ENCODE assay signal across 8 cellular contexts in genomic region chr1:28088168-28088961, GRCh38. TPM values are rescaled to one million over a fixed set of nuclear protein-coding genes. Genes with fewer than 3 reads are reported as not detected.
DNase-seq lines count a peak whose midpoint lies in the region; ATAC-seq lines count a peak whose summit lies in the region.

Gene EYA3 (minus strand): TSS chr1:28088610. CDS start chr1:28058026, 30,584 bp downstream.

- peak; percentile 71 for ATAC-seq in GM21360 (IDR thresholded peaks at IDR 0.05; ENCODE audit: unreplicated experiment)
- ATAC-seq in effector memory CD8-positive, alpha-beta T cell (replicated peaks), result peak; percentile 90

- peak within 1 kb of the TSS; percentile 88 to 94 for H3K4me3 Mint-ChIP-seq in effector memory CD8-positive, alpha-beta T cell

- peak within 1 kb of the TSS; percentile 94 to 95 for H3K27ac Mint-ChIP-seq in effector memory CD8-positive, alpha-beta T cell

- H3K9me3 Mint-ChIP-seq in effector memory CD8-positive, alpha-beta T cell, result no peaks in the 10 kb centered on the region

- H3K36me3 Mint-ChIP-seq in effector memory CD8-positive, alpha-beta T cell (ENCODE audit: insufficient read depth), result peaks cover 14% of the 10 kb centered on the region

- DNase-seq in COLO668 (lab: John Stamatoyannopoulos, UW; ENCODE audit: unreplicated experiment) (peak; percentile 99), HT1080 (ENCODE audit: low read depth) (peak; percentile 100), NOMO-1 treated with DMSO at 0.1 percent for 48 hours (lab: John Stamatoyannopoulos, UW; ENCODE audit: unreplicated experiment) (peak; percentile 98), medulla oblongata (ENCODE audit: extremely low spot score) (peak; percentile 98)
- DNase-seq in activated CD8-positive, alpha-beta memory T cell treated with anti-CD3 and anti-CD28 coated beads for 4 hours (ENCODE audit: low read depth in 2 of 2), result peak; percentile 97
- peak; percentile 99 to 100 (median 100) for DNase-seq in effector memory CD8-positive, alpha-beta T cell
- peak; percentile 96 for DNase-seq in stimulated activated CD8-positive, alpha-beta memory T cell treated with anti-CD3 and anti-CD28 coated beads, Interleukin-12 subunit alpha, Interleukin-12 subunit beta, amount 100 ng/mL, for 1 hour (ENCODE audit: low read depth)

- no peaks in the 10 kb centered on the region for H3K27me3 Mint-ChIP-seq in effector memory CD8-positive, alpha-beta T cell

- peaks cover 24 to 37% of the 10 kb centered on the region in 2 donors for H3K4me1 Mint-ChIP-seq in effector memory CD8-positive, alpha-beta T cell (ENCODE audit: low read depth in 2 of 2)

RNA-seq across cellular contexts. Expression of gene EYA3, which starts in this region (rescaled TPM):
- total RNA-seq in HT1080 (2014; rRNA removed; shearing (Covaris generic)), result 18.0 and 19.5 TPM in 2 replicates
- polyA plus RNA-seq in HT1080 (2015; cell fraction: cytosol; rRNA removed), result 17.9 and 19.7 TPM in 2 replicates
- 39.1 and 40.2 TPM in 2 replicates for polyA plus RNA-seq in HT1080 (2015; cell fraction: nucleus; rRNA removed)

Comparison
In these comparisons a context has a peak if more than half of its experiments do, and no peak if none do; other contexts are left out.
1. Peak in every context shown above with its lines: DNase-seq and ATAC-seq.